ENCODE assay signal across 8 cellular contexts in the genomic region with DNA sequence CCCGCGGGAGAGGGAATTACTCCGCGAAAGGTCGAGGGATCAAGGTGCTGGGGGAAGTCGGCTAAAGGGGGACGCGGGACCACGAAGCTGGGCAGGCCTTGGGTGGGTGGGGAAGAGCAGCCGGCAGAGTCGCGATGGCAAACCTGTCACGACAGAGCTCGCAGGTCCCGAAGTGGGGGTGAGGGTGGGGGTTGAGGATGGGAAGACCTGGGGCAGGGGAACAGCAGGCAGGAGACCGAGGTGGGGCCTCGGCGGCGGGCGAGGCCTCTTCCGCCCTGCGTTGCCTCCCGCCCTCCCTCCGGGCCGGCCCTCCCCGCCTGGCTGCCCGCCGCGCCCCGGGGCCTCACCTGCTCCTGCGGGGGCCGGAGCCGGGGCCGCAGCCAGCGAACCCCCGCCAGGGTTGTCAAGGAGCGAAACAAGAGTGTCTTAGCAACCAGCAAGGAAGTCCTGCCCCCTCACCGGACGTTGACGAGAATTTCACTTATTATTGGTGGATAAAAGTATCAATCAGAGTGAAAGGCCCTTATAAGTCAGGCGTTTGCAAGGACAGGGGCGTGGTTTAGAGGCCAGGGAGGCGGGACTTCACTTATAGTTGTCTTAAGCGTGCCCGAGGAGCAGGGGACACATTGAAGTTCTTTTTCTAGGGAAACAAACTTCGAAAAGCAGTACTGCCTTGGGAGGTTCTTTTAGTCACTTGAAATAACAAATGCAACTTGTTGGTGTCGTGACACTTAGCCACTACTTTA. TPM values are rescaled to one million over a fixed set of nuclear protein-coding genes. Genes with fewer than 3 reads are reported as not detected.
A peak's percentile ranks its signal among the peaks of the same experiment; 100 is the strongest.
DNase-seq lines count a peak whose midpoint lies in the region; ATAC-seq and TF ChIP-seq lines count a peak whose summit lies in the region.

TSS of gene DNAL4 (minus strand) at position 423 of the 746 bp plus-strand sequence. CDS start 11,412 bp downstream, outside the sequence.

- H3K4me3 ChIP-seq in effector memory CD4-positive, alpha-beta T cell (ENCODE audit: insufficient read depth, low read depth, low read length, poor library complexity, severe bottlenecking), result peak within 1 kb of the TSS; percentile 57
- H3K4me3 ChIP-seq in lung, result peak within 1 kb of the TSS; percentile 84

- H3K27ac ChIP-seq in effector memory CD4-positive, alpha-beta T cell (ENCODE audit: insufficient read depth, low read length, poor library complexity, severe bottlenecking), result peak within 1 kb of the TSS; percentile 76
- peak within 1 kb of the TSS; percentile 80 to 87 for H3K27ac ChIP-seq in lung (ENCODE audit: low read depth in 1 of 2, low read length in 1 of 2)

- 0% methylated on average over 44 to 47 of the region's 47 CpGs for WGBS in lung, 2 donors

- ATAC-seq in GM21360 (IDR thresholded peaks at IDR 0.05; ENCODE audit: unreplicated experiment), result peak; percentile 83
- peak; percentile 96 for ATAC-seq in lung (ENCODE audit: insufficient read depth, low FRiP score)

- no peaks in the 10 kb centered on the region for H3K9me3 ChIP-seq in effector memory CD4-positive, alpha-beta T cell (ENCODE audit: control insufficient read depth, low read length)
- H3K9me3 ChIP-seq in lung (ENCODE audit: control insufficient read depth in 2 of 2, insufficient read depth in 1 of 2, low read length in 1 of 2), result peaks cover 0 to 3% of the 10 kb centered on the region in 2 donors

- no peaks in the 10 kb centered on the region for H3K36me3 ChIP-seq in effector memory CD4-positive, alpha-beta T cell (ENCODE audit: control insufficient read depth, insufficient read depth, low read length)
- peaks cover 5 to 9% of the 10 kb centered on the region in 2 donors for H3K36me3 ChIP-seq in lung (ENCODE audit: control insufficient read depth in 2 of 2, insufficient read depth in 2 of 2, low read length in 2 of 2)

- DNase-seq in CMK (ENCODE audit: low read depth) (peak; percentile 82), HT-29 (ENCODE audit: low spot score) (peak; percentile 91), lung (ENCODE audit: low spot score) (peak; percentile 96)
- peak; percentile 78 for DNase-seq in NK-92 treated with Interleukin-12 subunit alpha and Interleukin-12 subunit beta, amount 100 ng/mL, for 24 hours (lab: John Stamatoyannopoulos, UW)
- DNase-seq in activated CD8-positive, alpha-beta memory T cell treated with anti-CD3 and anti-CD28 coated beads for 4 hours (ENCODE audit: low read depth in 2 of 2), result peak; percentile 83 to 88
- DNase-seq in effector memory CD4-positive, alpha-beta T cell, result peak; percentile 83 to 89 (median 86)
- peak; percentile 77 to 93 (median 91) for DNase-seq in stimulated activated CD4-positive, alpha-beta T cell treated with anti-CD3 and anti-CD28 coated beads, TNF-alpha, amount 100 ng/mL, for 24 hours (ENCODE audit: low read depth in 3 of 3)

- no peak for TF ChIP-seq CTCF in lung (IDR thresholded peaks at IDR 0.05; ENCODE audit: control extremely low read depth, extremely low read depth)

- H3K4me1 ChIP-seq in effector memory CD4-positive, alpha-beta T cell (ENCODE audit: control insufficient read depth, insufficient read depth, low read length, poor library complexity, severe bottlenecking), result peaks cover 7% of the 10 kb centered on the region
- H3K4me1 ChIP-seq in lung (ENCODE audit: control insufficient read depth in 2 of 2, insufficient read depth in 2 of 2, low read length in 2 of 2), result peaks cover 0 to 7% of the 10 kb centered on the region in 2 donors

- no peaks in the 10 kb centered on the region for H3K27me3 ChIP-seq in effector memory CD4-positive, alpha-beta T cell (replicated peaks; ENCODE audit: control insufficient read depth, insufficient read depth, low read length, poor library complexity, severe bottlenecking)
- H3K27me3 ChIP-seq in lung (ENCODE audit: control insufficient read depth, insufficient read depth), result no peaks in the 10 kb centered on the region

RNA-seq across cellular contexts. Expression of gene DNAL4, which starts in this region (rescaled TPM):
- 11.3 and 14.4 TPM in 2 replicates for total RNA-seq in HT-29 (2014; rRNA removed; shearing (Covaris generic))
- 10 to 100 TPM; 28.4 to 29.0 TPM for total RNA-seq in lung
- 10 to 100 TPM; 22.2 to 24.1 TPM for polyA plus RNA-seq in lung

Comparison
In these comparisons a context has a peak if more than half of its experiments do, and no peak if none do; other contexts are left out.
1. Peak in every context shown above with its lines: DNase-seq, ATAC-seq, H3K4me3 ChIP-seq and H3K27ac ChIP-seq.